ENCODE assay signal across 8 cellular contexts in genomic region chr1:153671623-153672353, GRCh38. TPM values are rescaled to one million over a fixed set of nuclear protein-coding genes. Genes with fewer than 3 reads are reported as not detected.
A peak's percentile ranks its signal among the peaks of the same experiment; 100 is the strongest.
DNase-seq lines count a peak whose midpoint lies in the region; ATAC-seq and TF ChIP-seq lines count a peak whose summit lies in the region.
"Not testable (repeated sequence)": the region's sequence is repeated elsewhere in the genome, so short reads cannot be mapped to it uniquely, and the experiment has no call there.

No MANE protein-coding gene starts in this region.

- H3K27ac ChIP-seq in RWPE2 (ENCODE audit: poor library complexity, severe bottlenecking) (peak overlapping the region; percentile 74), muscle layer of colon (ENCODE audit: low read depth, low read length) (peak overlapping the region; percentile 54)

- BruUV-seq in Calu3 (replicated peaks; lab: Mats Ljungman, UMichigan): not testable (repeated sequence)

- H3K27me3 ChIP-seq in RWPE2 (ENCODE audit: insufficient read depth, poor library complexity, severe bottlenecking); muscle layer of colon (ENCODE audit: control insufficient read depth in 1 of 2, insufficient read depth in 2 of 2, low read length in 2 of 2): not testable (repeated sequence)

- CTCF ChIA-PET in Calu3 (lab: Charles Lee): interaction anchor here (0.7 to 1.8 kb wide), 8 partner anchors 37 to 319 kb away, joined by 3 to 9 read pairs (median 4); partner anchors contain the start of genes INTS3, RPS27 and SLC27A3

- H3K27me3 Mint-ChIP-seq in Calu3 (ENCODE audit: unreplicated experiment); activated T-cell treated with anti-CD3 and anti-CD28 coated beads, Interleukin-2, amount 50 U/mL, for 4 hours (ENCODE audit: low read depth): not testable (repeated sequence)

- H3K4me3 ChIP-seq in RWPE2 (ENCODE audit: severe bottlenecking): peak overlapping the region; percentile 43
- peak overlapping the region; percentile 50 to 94 for H3K4me3 ChIP-seq in muscle layer of colon (ENCODE audit: low read depth in 1 of 2, low read length in 2 of 2)

- not testable (repeated sequence) for H3K36me3 Mint-ChIP-seq in Calu3 (ENCODE audit: insufficient read depth, unreplicated experiment)
- peaks cover 27% of the 10 kb centered on the region for H3K36me3 Mint-ChIP-seq in activated T-cell treated with anti-CD3 and anti-CD28 coated beads, Interleukin-2, amount 50 U/mL, for 4 hours (ENCODE audit: insufficient read depth)

- not testable (repeated sequence) for H3K9me3 ChIP-seq in RWPE2 (ENCODE audit: severe bottlenecking); muscle layer of colon (ENCODE audit: low read length)

- intact Hi-C loops in Calu3 (cut with micrococcal nuclease; ENCODE audit: unreplicated experiment): loop anchor here (5.0 kb wide), 2 partner anchors 99 to 159 kb away; no protein-coding TSS in a partner anchor

- peak overlapping the region; percentile 50 for H3K9ac ChIP-seq in muscle layer of colon (ENCODE audit: low read length)

- H3K4me1 Mint-ChIP-seq in Calu3 (ENCODE audit: low read depth, unreplicated experiment): peaks cover 11% of the 10 kb centered on the region
- peaks cover 22% of the 10 kb centered on the region for H3K4me1 Mint-ChIP-seq in activated T-cell treated with anti-CD3 and anti-CD28 coated beads, Interleukin-2, amount 50 U/mL, for 4 hours (ENCODE audit: low read depth)

- ATAC-seq in GM21786 (IDR thresholded peaks at IDR 0.05; ENCODE audit: unreplicated experiment) (peak; percentile 4), RWPE2 (ENCODE audit: low read depth) (peak; percentile 74)
- ATAC-seq in activated T-cell treated with anti-CD3 and anti-CD28 coated beads, Interleukin-2, amount 50 U/mL, for 4 hours: peak; percentile 29 to 35

- TF ChIP-seq POLR2A in erythroblast (IDR thresholded peaks at IDR 0.05; ENCODE audit: low read length): not testable (repeated sequence)

- not testable (repeated sequence) for H3K4me1 ChIP-seq in RWPE2 (ENCODE audit: insufficient read depth, poor library complexity, severe bottlenecking)
- peaks cover 13% of the 10 kb centered on the region for H3K4me1 ChIP-seq in muscle layer of colon (ENCODE audit: insufficient read depth, low read length)

- H3K4me3 Mint-ChIP-seq in Calu3 (ENCODE audit: low read depth, unreplicated experiment); activated T-cell treated with anti-CD3 and anti-CD28 coated beads, Interleukin-2, amount 50 U/mL, for 4 hours: not testable (repeated sequence)

- TF ChIP-seq CTCF in Calu3 (IDR thresholded peaks at IDR 0.05; ENCODE audit: unreplicated experiment); RWPE2 (IDR thresholded peaks at IDR 0.05; ENCODE audit: poor library complexity, severe bottlenecking): not testable (repeated sequence)
- TF ChIP-seq CTCF in LNCAP (IDR thresholded peaks at IDR 0.05): peak; percentile 34; the same call in 1 of the 2 replicates

- not testable (repeated sequence) for H3K27ac Mint-ChIP-seq in Calu3 (ENCODE audit: unreplicated experiment)

- H3K36me3 ChIP-seq in RWPE2 (ENCODE audit: low read depth) (peaks cover 34% of the 10 kb centered on the region), muscle layer of colon (ENCODE audit: insufficient read depth, low read length) (peaks cover 22% of the 10 kb centered on the region)

- not testable (repeated sequence) for H3K9me3 Mint-ChIP-seq in Calu3 (ENCODE audit: low read depth, unreplicated experiment); activated T-cell treated with anti-CD3 and anti-CD28 coated beads, Interleukin-2, amount 50 U/mL, for 4 hours

- DNase-seq in Calu3: peak; percentile 62
- not testable (repeated sequence) for DNase-seq in RWPE2 (ENCODE audit: low spot score)
- DNase-seq in activated T-cell treated with anti-CD3 and anti-CD28 coated beads, Interleukin-2, amount 50 U/mL, for 4 hours: peak; percentile 28
- peak; percentile 78 to 85 for DNase-seq in erythroblast (lab: John Stamatoyannopoulos, UW)
- DNase-seq in stimulated activated CD8-positive, alpha-beta memory T cell treated with anti-CD3 and anti-CD28 coated beads, Interleukin-7, amount 100 ng/mL, for 48 hours (ENCODE audit: extremely low read depth in 1 of 2, low read depth in 1 of 2): peak; percentile 26 to 39

RNA-seq across cellular contexts. Expression of gene ILF2, which starts 1.0 kb away (rescaled TPM):
- total RNA-seq in Calu3 (2022): 253 and 292 TPM in 2 replicates
- 100 to 1,000 TPM; 525 to 559 (median 531) TPM for total RNA-seq in activated T-cell treated with anti-CD3 and anti-CD28 coated beads, Interleukin-2, amount 50 U/mL, for 4 hours

RNA-seq across cellular contexts. Expression of gene NPR1, which starts 6.7 kb away (rescaled TPM):
- not detected in 2 replicates for total RNA-seq in Calu3 (2022)
- total RNA-seq in activated T-cell treated with anti-CD3 and anti-CD28 coated beads, Interleukin-2, amount 50 U/mL, for 4 hours: under 1 TPM; 0.16 to 0.26 (median 0.23) TPM

RNA-seq across cellular contexts. Expression of gene SNAPIN, which starts 13.3 kb away (rescaled TPM):
- total RNA-seq in Calu3 (2022): 45.0 and 46.8 TPM in 2 replicates
- 10 to 100 TPM; 32.1 to 36.8 (median 32.7) TPM for total RNA-seq in activated T-cell treated with anti-CD3 and anti-CD28 coated beads, Interleukin-2, amount 50 U/mL, for 4 hours

RNA-seq across cellular contexts. Expression of gene CHTOP, which starts 37.9 kb away (rescaled TPM):
- total RNA-seq in Calu3 (2022): 93.7 and 100 TPM in 2 replicates
- total RNA-seq in activated T-cell treated with anti-CD3 and anti-CD28 coated beads, Interleukin-2, amount 50 U/mL, for 4 hours: 100 to 1,000 TPM; 111 to 117 (median 114) TPM

RNA-seq across cellular contexts. Expression of gene S100A1, which starts 43.6 kb away (rescaled TPM):
- total RNA-seq in Calu3 (2022): not detected in 2 replicates
- not detected for total RNA-seq in activated T-cell treated with anti-CD3 and anti-CD28 coated beads, Interleukin-2, amount 50 U/mL, for 4 hours

Comparison
In these comparisons a context has a peak if more than half of its experiments do, and no peak if none do; other contexts are left out.
1. ATAC-seq: peak in every context shown above with its lines; median percentile 74 in RWPE2; 32 in activated T-cell treated with anti-CD3 and anti-CD28 coated beads, Interleukin-2, amount 50 U/mL, for 4 hours; 4 in GM21786.